In the genomic region with DNA sequence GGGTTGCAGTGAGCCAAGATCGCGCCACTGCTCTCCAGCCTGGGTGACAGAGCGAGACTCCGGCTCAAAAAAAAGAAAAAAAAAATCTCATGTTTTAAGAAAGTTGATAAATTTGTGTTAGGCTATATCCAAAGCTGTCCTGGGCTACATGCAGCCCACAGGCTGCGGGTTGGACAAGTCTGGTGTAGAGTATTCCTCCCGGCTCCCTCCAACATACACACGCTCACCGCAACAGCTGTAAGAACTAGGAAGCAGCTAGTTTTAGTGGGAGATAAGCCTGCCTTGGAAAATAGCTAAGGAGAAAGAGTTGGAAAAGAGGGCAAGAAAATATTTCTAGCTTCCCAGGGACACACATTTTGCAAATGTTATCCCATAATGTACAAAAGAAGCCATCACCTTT, we compare ENCODE assay signal across 10 cellular contexts. TPM values are rescaled to one million over a fixed set of nuclear protein-coding genes. Genes with fewer than 3 reads are reported as not detected.
DNase-seq lines count a peak whose midpoint lies in the region; ATAC-seq and TF ChIP-seq lines count a peak whose summit lies in the region.
"Had no signal": no experiment of that assay in that cellular context is flagged by ENCODE, and none has a peak within 500 bp of the region (broad histone marks: within the 10 kb centered on the region; RNA-seq: fewer than 3 reads in every experiment).

No MANE protein-coding gene starts in this region.

- no peak overlapping the region for H4K91ac ChIP-seq in H9 (ENCODE audit: insufficient read length, low read depth, low read length)

- no peak overlapping the region for H3K56ac ChIP-seq in H9 (ENCODE audit: insufficient read length, low read depth, low read length)

- DNase-seq in H9 = no peak
- no peak for DNase-seq in adrenal gland
- no peak for DNase-seq in lower lobe of right lung
- no peak for DNase-seq in spleen
- no peak for DNase-seq in upper lobe of left lung
- DNase-seq: hypothalamus had no signal

- H3K4me1 ChIP-seq in H9 (ENCODE audit: insufficient read depth, low read length) = peaks cover 16% of the 10 kb centered on the region; the same call in 1 of the 2 replicates
- peaks cover 39 to 69% of the 10 kb centered on the region in 2 donors for H3K4me1 ChIP-seq in adrenal gland (replicated peaks in 1 of 2)
- H3K4me1 ChIP-seq in lower lobe of right lung = peaks cover 55% of the 10 kb centered on the region
- H3K4me1 ChIP-seq in spleen = peaks cover 34 to 100% (median 64%) of the 10 kb centered on the region in 6 donors
- H3K4me1 ChIP-seq in upper lobe of left lung = peaks cover 33 to 43% (median 38%) of the 10 kb centered on the region in 4 donors

- H3K23ac ChIP-seq in H9 (ENCODE audit: insufficient read length, low read depth, low read length) = no peak overlapping the region

- H3K4me3 Mint-ChIP-seq in H9 = no peak overlapping the region

- H3K36me3 Mint-ChIP-seq in H9 (ENCODE audit: insufficient read depth in 1 of 3, low read depth in 3 of 3) = peaks cover 0 to 19% (median 4%) of the 10 kb centered on the region in 3 experiments; a peak in 4 of 7 replicates

- no peak overlapping the region for H3K4me2 ChIP-seq in H9 (ENCODE audit: insufficient read depth, insufficient read length, low read length)

- H3K36me3 ChIP-seq in adrenal gland (replicated peaks in 1 of 2) (no peaks in the 10 kb centered on the region), lower lobe of right lung (no peaks in the 10 kb centered on the region), spleen (peaks cover 0 to 11% (median 0%) of the 10 kb centered on the region in 6 donors), upper lobe of left lung (no peaks in the 10 kb centered on the region)
- H3K36me3 ChIP-seq: HAP-1 had no signal

- H3K9ac ChIP-seq in H9 (ENCODE audit: extremely low read depth, insufficient read length, low read length) = no peak overlapping the region

- no peak overlapping the region for H2BK12ac ChIP-seq in H9 (ENCODE audit: insufficient read length, low read depth, low read length)

- no peak overlapping the region for H3K14ac ChIP-seq in H9 (ENCODE audit: insufficient read depth, low read length)

- H2AFZ ChIP-seq in H9 (ENCODE audit: low read length) = no peak overlapping the region

- H3K4me3 ChIP-seq in adrenal gland = no peak overlapping the region
- no peak overlapping the region for H3K4me3 ChIP-seq in lower lobe of right lung
- no peak overlapping the region for H3K4me3 ChIP-seq in spleen
- H3K4me3 ChIP-seq in upper lobe of left lung = no peak overlapping the region
- H3K4me3 ChIP-seq: HAP-1, lung had no signal

- no peak overlapping the region for H3K4ac ChIP-seq in H9 (ENCODE audit: low read depth, low read length)

- no peaks in the 10 kb centered on the region for H3K9me3 Mint-ChIP-seq in H9

- H2BK120ac ChIP-seq in H9 (ENCODE audit: low read depth, low read length, poor library complexity, severe bottlenecking) = no peak overlapping the region

- no peak overlapping the region for H4K8ac ChIP-seq in H9 (replicated peaks; ENCODE audit: insufficient read length, low read depth, low read length)

- H3K4me1 Mint-ChIP-seq in H9 = peaks cover 44 to 56% of the 10 kb centered on the region in 2 experiments

- H2BK5ac ChIP-seq in H9 (ENCODE audit: insufficient read length, low read length) = no peak overlapping the region

- intact Hi-C loops in adrenal gland (cut with DNase I) (no loop called here), lower lobe of right lung (cut with DNase I) (no loop called here), spleen (cut with DNase I; ENCODE audit: low total_unique reads) (no loop called here)

- no peak for TF ChIP-seq EP300 in upper lobe of left lung (IDR thresholded peaks at IDR 0.05)

- H4K5ac ChIP-seq in H9 (ENCODE audit: insufficient read length, low read depth, low read length) = no peak overlapping the region

- no peak overlapping the region for H3T11ph ChIP-seq in H9 (ENCODE audit: low read length)

- TF ChIP-seq POLR2A in adrenal gland (IDR thresholded peaks at IDR 0.05) = no peak
- TF ChIP-seq POLR2A in spleen (IDR thresholded peaks at IDR 0.05) = no peak
- no peak for TF ChIP-seq POLR2A in upper lobe of left lung (IDR thresholded peaks at IDR 0.05)

- WGBS in H9 (ENCODE audit: extremely low coverage, insufficient read length, low lambda C conversion rate) = no CpG with 5 or more reads among the region's 8 CpGs
- WGBS in adrenal gland, 4 donors = 85 to 92% (median 88%) methylated on average over 8 of the region's 8 CpGs
- 93 to 98% (median 94%) methylated on average over 8 of the region's 8 CpGs for WGBS in spleen, 5 donors
- WGBS in upper lobe of left lung, 2 donors = 95% methylated on average over 8 of the region's 8 CpGs

- ATAC-seq in lower lobe of right lung = peak in 1 of 2 donors; percentile 57
- no peak for ATAC-seq in HG02870 (IDR thresholded peaks at IDR 0.05; ENCODE audit: unreplicated experiment)
- no peak for ATAC-seq in HG03095 (IDR thresholded peaks at IDR 0.05; ENCODE audit: unreplicated experiment)
- no peak for ATAC-seq in upper lobe of left lung (ENCODE audit: low FRiP score in 2 of 2)

- TF ChIP-seq CTCF in H9 (conservative IDR thresholded peaks at IDR 0.05) (no peak), adrenal gland (IDR thresholded peaks at IDR 0.05) (no peak), lower lobe of right lung (IDR thresholded peaks at IDR 0.05) (no peak), spleen (IDR thresholded peaks at IDR 0.05 in 8 of 11, conservative IDR thresholded peaks at IDR 0.05 in 3 of 11) (no peak), upper lobe of left lung (IDR thresholded peaks at IDR 0.05) (no peak)

- H3K27me3 Mint-ChIP-seq in H9 (ENCODE audit: low read depth) = no peaks in the 10 kb centered on the region

- H2AK5ac ChIP-seq in H9 (ENCODE audit: insufficient read length, low read length) = no peak overlapping the region

- H3K9me3 ChIP-seq in H9 (ENCODE audit: control insufficient read depth, low read depth, low read length) = no peaks in the 10 kb centered on the region
- H3K9me3 ChIP-seq in adrenal gland (replicated peaks in 1 of 3) = no peaks in the 10 kb centered on the region
- no peaks in the 10 kb centered on the region for H3K9me3 ChIP-seq in lower lobe of right lung
- H3K9me3 ChIP-seq in spleen = no peaks in the 10 kb centered on the region
- no peaks in the 10 kb centered on the region for H3K9me3 ChIP-seq in upper lobe of left lung
- H3K9me3 ChIP-seq: HAP-1 had no signal

- no peak overlapping the region for H2BK15ac ChIP-seq in H9 (ENCODE audit: low read depth, low read length)

- no peak overlapping the region for H3K27ac ChIP-seq in H9 (ENCODE audit: insufficient read length, low read depth, low read length)
- peak overlapping the region in 4 of 5 donors; percentile 26 to 42 (median 33) for H3K27ac ChIP-seq in adrenal gland
- H3K27ac ChIP-seq in lower lobe of right lung = peak overlapping the region; percentile 25
- peak overlapping the region in 6 of 8 donors; percentile 10 to 70 (median 44) for H3K27ac ChIP-seq in spleen
- peak overlapping the region in 2 of 4 donors; percentile 26 to 32 for H3K27ac ChIP-seq in upper lobe of left lung

- H3K23me2 ChIP-seq in H9 (ENCODE audit: insufficient read length, low read depth, low read length, poor library complexity, severe bottlenecking) = no peaks in the 10 kb centered on the region

- no peak overlapping the region for H3K18ac ChIP-seq in H9 (ENCODE audit: insufficient read length, low read depth, low read length)

- H2BK20ac ChIP-seq in H9 (ENCODE audit: low read depth, low read length, poor library complexity, severe bottlenecking) = no peak overlapping the region

- no peaks in the 10 kb centered on the region for H3K27me3 ChIP-seq in H9 (ENCODE audit: insufficient read depth, low read length)
- H3K27me3 ChIP-seq in adrenal gland = no peaks in the 10 kb centered on the region
- no peaks in the 10 kb centered on the region for H3K27me3 ChIP-seq in lower lobe of right lung (ENCODE audit: low read depth)
- H3K27me3 ChIP-seq in spleen (replicated peaks in 1 of 7) = no peaks in the 10 kb centered on the region
- H3K27me3 ChIP-seq in upper lobe of left lung = no peaks in the 10 kb centered on the region

- peak overlapping the region; percentile 56 to 83 (median 81); a peak in 5 of 7 replicates for H3K27ac Mint-ChIP-seq in H9

- H3K79me2 ChIP-seq in H9 (ENCODE audit: insufficient read depth, low read length) = peaks cover 46% of the 10 kb centered on the region; the same call in 1 of the 2 replicates

- H4K20me1 ChIP-seq in H9 (ENCODE audit: control insufficient read depth, insufficient read depth, insufficient read length) = no peaks in the 10 kb centered on the region

- peaks cover 14% of the 10 kb centered on the region for H3K79me1 ChIP-seq in H9 (ENCODE audit: insufficient read depth, low read depth, low read length, poor library complexity, severe bottlenecking)

RNA-seq across cellular contexts. Expression of a gene that starts 46.6 kb away (rescaled TPM):
- 211 and 217 TPM in 2 replicates for total RNA-seq in H9 (2021)
- total RNA-seq in adrenal gland = 100 to 1,000 TPM in 6 of 8 donors, 10 to 100 TPM in 2; 77.3 to 128 (median 111) TPM
- 10 to 100 TPM; 28.1 to 79.5 (median 36.3) TPM for polyA plus RNA-seq in adrenal gland
- 105 TPM for total RNA-seq in lower lobe of right lung
- 100 to 1,000 TPM; 107 to 171 (median 122) TPM for total RNA-seq in spleen
- polyA plus RNA-seq in spleen = 10 to 100 TPM; 18.5 to 39.2 (median 30.9) TPM
- 100 to 1,000 TPM in 3 of 6 donors, 10 to 100 TPM in 3; 82.7 to 194 (median 113) TPM for total RNA-seq in upper lobe of left lung

RNA-seq across cellular contexts. Expression of a gene that starts 57.4 kb away (rescaled TPM):
- total RNA-seq in H9 (2021) (0.48 TPM in 1 of 2 replicates, not detected in the other), adrenal gland (1 to 10 TPM in 7 of 8 donors, under 1 TPM in 1; 0.18 to 5.1 (median 2.1) TPM), lower lobe of right lung (1.2 TPM), spleen (1 to 10 TPM in 3 of 7 donors, under 1 TPM in 2, not detected in 2; 0.42 to 1.6 (median 1.2) TPM), upper lobe of left lung (1 to 10 TPM in 2 of 6 donors, under 1 TPM in 1, not detected in 3; 0.30 to 1.1 (median 1.0) TPM)
- polyA plus RNA-seq in adrenal gland (1 to 10 TPM in 2 of 3 donors, under 1 TPM in 1; 0.33 to 4.7 (median 3.9) TPM), spleen (1 to 10 TPM in 1 of 3 donors, under 1 TPM in 2; 0.53 to 1.5 (median 0.74) TPM)

RNA-seq across cellular contexts. Expression of a gene that starts 59.0 kb away (rescaled TPM):
- total RNA-seq in H9 (2021) (66.0 and 72.9 TPM in 2 replicates), adrenal gland (100 to 1,000 TPM in 4 of 8 donors, 10 to 100 TPM in 4; 52.1 to 180 (median 112) TPM), lower lobe of right lung (78.1 TPM), spleen (100 to 1,000 TPM in 1 of 7 donors, 10 to 100 TPM in 6; 26.1 to 101 (median 30.6) TPM), upper lobe of left lung (100 to 1,000 TPM in 2 of 6 donors, 10 to 100 TPM in 4; 69.1 to 188 (median 89.9) TPM)
- polyA plus RNA-seq in adrenal gland (100 to 1,000 TPM in 1 of 3 donors, 10 to 100 TPM in 2; 57.2 to 101 (median 86.2) TPM), spleen (10 to 100 TPM; 40.9 to 55.2 (median 47.4) TPM)
